1 cellular context compared by ENCODE assay signal in the genomic region with DNA sequence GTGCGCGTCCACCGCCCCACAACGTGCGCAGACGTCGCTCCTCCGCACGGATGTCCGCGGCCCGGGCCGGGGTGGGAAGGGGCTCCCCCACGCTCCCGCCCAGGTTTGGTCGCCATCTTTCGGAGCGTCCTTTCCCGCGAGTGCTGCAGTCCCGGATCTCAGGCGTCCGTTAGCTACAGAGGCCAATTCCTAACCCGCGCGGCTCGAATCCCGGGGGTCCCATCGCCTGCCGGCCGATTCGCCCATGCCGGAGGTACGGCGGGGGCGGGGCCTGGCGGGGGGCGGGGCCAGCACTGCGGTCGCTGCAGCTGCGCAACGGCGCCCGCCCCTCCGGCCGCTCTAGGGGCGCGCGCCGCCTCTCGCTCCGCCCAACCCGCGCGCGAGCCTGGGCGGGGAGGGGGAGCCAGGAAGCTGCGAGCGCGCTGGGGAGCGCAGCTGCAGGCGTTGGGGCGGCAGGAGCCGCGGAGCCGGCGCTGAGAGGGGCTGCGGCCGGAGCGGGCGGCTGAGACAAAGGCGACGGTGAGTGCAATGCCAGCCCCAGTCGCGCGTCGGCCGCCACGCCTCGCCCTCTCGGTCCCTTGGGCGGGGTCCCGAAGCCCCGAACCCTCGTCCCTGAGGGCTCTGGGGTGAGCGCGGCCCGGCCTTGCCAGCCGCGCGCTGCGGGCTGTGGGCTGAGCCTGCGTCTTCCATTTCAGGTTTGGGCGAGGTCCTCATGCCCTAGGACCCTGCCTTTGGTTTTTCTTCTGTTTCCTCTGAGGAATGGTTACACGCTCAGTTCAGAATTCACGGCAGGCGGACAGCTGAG.
TF ChIP-seq lines count a peak whose summit lies in the region.

A gene with protein sequence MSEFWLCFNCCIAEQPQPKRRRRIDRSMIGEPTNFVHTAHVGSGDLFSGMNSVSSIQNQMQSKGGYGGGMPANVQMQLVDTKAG (plus strand): TSS at position 406 of the 805 bp plus-strand sequence. CDS start 95,441 bp downstream, outside the sequence.

TF ChIP-seq in K562, 482 proteins besides CTCF, POLR2A, EP300 and RAD21 (continued from another document and continues in another):
- TF ChIP-seq, protein P1, sequence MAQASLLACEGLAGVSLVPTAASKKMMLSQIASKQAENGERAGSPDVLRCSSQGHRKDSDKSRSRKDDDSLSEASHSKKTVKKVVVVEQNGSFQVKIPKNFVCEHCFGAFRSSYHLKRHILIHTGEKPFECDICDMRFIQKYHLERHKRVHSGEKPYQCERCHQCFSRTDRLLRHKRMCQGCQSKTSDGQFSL (CRISPR knock-in tag; IDR thresholded peaks at IDR 0.05), result peak; percentile 81; the same call in 1 of the 2 replicates
- TF ChIP-seq, protein P1 (tag; IDR thresholded peaks at IDR 0.05), result no peak; a peak in 1 of 4 replicates
- TF ChIP-seq TAF1 (IDR thresholded peaks at IDR 0.05; ENCODE audit: control insufficient read depth, extremely low read depth, insufficient read depth, low read length, severe bottlenecking), result peak; percentile 92
- peak; percentile 84 for TF ChIP-seq HMGN3 (IDR thresholded peaks at IDR 0.05; ENCODE audit: borderline replicate concordance, extremely low read depth, insufficient read length, low read depth, low read length)
- no peak for TF ChIP-seq GATA2 (CRISPR knock-in tag; IDR thresholded peaks at IDR 0.05)
- TF ChIP-seq SIN3A (IDR thresholded peaks at IDR 0.05; ENCODE audit: borderline replicate concordance in 2 of 2, control insufficient read depth in 1 of 2, low read depth in 2 of 2, low read length in 2 of 2), result peak; percentile 49 to 64; a peak in 2 of 4 replicates
- TF ChIP-seq, protein P2, sequence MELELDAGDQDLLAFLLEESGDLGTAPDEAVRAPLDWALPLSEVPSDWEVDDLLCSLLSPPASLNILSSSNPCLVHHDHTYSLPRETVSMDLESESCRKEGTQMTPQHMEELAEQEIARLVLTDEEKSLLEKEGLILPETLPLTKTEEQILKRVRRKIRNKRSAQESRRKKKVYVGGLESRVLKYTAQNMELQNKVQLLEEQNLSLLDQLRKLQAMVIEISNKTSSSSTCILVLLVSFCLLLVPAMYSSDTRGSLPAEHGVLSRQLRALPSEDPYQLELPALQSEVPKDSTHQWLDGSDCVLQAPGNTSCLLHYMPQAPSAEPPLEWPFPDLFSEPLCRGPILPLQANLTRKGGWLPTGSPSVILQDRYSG (tag; conservative IDR thresholded peaks at IDR 0.05; ENCODE audit: low read depth), result no peak
- TF ChIP-seq PHB2 (IDR thresholded peaks at IDR 0.05; ENCODE audit: low read depth), result no peak
- no peak for TF ChIP-seq MTF1 (CRISPR knock-in tag; IDR thresholded peaks at IDR 0.05; ENCODE audit: borderline replicate concordance)
- no peak for TF ChIP-seq CBX3 (IDR thresholded peaks at IDR 0.05; ENCODE audit: borderline replicate concordance in 1 of 2, low read length in 2 of 2)
- TF ChIP-seq CC2D1A (IDR thresholded peaks at IDR 0.05), result no peak
- peak; percentile 40; the same call in 1 of the 2 replicates for TF ChIP-seq MTA3 (IDR thresholded peaks at IDR 0.05; ENCODE audit: borderline replicate concordance)
- TF ChIP-seq, protein P3, sequence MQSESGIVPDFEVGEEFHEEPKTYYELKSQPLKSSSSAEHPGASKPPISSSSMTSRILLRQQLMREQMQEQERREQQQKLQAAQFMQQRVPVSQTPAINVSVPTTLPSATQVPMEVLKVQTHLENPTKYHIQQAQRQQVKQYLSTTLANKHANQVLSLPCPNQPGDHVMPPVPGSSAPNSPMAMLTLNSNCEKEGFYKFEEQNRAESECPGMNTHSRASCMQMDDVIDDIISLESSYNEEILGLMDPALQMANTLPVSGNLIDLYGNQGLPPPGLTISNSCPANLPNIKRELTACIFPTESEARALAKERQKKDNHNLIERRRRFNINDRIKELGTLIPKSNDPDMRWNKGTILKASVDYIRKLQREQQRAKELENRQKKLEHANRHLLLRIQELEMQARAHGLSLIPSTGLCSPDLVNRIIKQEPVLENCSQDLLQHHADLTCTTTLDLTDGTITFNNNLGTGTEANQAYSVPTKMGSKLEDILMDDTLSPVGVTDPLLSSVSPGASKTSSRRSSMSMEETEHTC (IDR thresholded peaks at IDR 0.05), result 0 out of 2 replicates have a peak, but pooled peaks have one; percentile 27
- no peak for TF ChIP-seq SLC30A9 (CRISPR knock-in tag; IDR thresholded peaks at IDR 0.05)
- no peak for TF ChIP-seq ZNF324 (CRISPR knock-in tag; IDR thresholded peaks at IDR 0.05)
- TF ChIP-seq ATF7 (IDR thresholded peaks at IDR 0.05), result 0 out of 2 replicates have a peak, but pooled peaks have one; percentile 54
- 0 out of 2 replicates have a peak, but pooled peaks have one; percentile 38 for TF ChIP-seq MBD2 (IDR thresholded peaks at IDR 0.05; ENCODE audit: borderline replicate concordance, low read depth)
- peak; percentile 15; the same call in 1 of the 2 replicates for TF ChIP-seq ZNF584 (CRISPR knock-in tag; IDR thresholded peaks at IDR 0.05; ENCODE audit: low read depth)
- TF ChIP-seq MAFK (IDR thresholded peaks at IDR 0.05; ENCODE audit: low read length), result no peak
- no peak for TF ChIP-seq RFX5 (IDR thresholded peaks at IDR 0.05; ENCODE audit: low read depth, low read length)
- TF ChIP-seq, protein P4, sequence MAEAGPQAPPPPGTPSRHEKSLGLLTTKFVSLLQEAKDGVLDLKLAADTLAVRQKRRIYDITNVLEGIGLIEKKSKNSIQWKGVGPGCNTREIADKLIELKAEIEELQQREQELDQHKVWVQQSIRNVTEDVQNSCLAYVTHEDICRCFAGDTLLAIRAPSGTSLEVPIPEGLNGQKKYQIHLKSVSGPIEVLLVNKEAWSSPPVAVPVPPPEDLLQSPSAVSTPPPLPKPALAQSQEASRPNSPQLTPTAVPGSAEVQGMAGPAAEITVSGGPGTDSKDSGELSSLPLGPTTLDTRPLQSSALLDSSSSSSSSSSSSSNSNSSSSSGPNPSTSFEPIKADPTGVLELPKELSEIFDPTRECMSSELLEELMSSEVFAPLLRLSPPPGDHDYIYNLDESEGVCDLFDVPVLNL (CRISPR knock-in tag; IDR thresholded peaks at IDR 0.05; ENCODE audit: low read depth), result no peak
- no peak for TF ChIP-seq ELF2 (CRISPR knock-in tag; IDR thresholded peaks at IDR 0.05)
- TF ChIP-seq CCNT2 (IDR thresholded peaks at IDR 0.05; ENCODE audit: borderline replicate concordance, extremely low read depth, insufficient read length, low read depth, low read length), result peak; percentile 87
- TF ChIP-seq NONO (IDR thresholded peaks at IDR 0.05; ENCODE audit: low read depth in 2 of 2, low read length in 1 of 2), result peak; percentile 66 to 74; a peak in 2 of 4 replicates
- no peak for TF ChIP-seq CBX2 (IDR thresholded peaks at IDR 0.05; ENCODE audit: insufficient read depth, low read length, poor library complexity, severe bottlenecking)
- TF ChIP-seq, protein P5, sequence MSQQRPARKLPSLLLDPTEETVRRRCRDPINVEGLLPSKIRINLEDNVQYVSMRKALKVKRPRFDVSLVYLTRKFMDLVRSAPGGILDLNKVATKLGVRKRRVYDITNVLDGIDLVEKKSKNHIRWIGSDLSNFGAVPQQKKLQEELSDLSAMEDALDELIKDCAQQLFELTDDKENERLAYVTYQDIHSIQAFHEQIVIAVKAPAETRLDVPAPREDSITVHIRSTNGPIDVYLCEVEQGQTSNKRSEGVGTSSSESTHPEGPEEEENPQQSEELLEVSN (IDR thresholded peaks at IDR 0.05; ENCODE audit: borderline replicate concordance in 1 of 2, extremely low read depth in 1 of 2, insufficient read depth in 1 of 2, insufficient read length in 1 of 2, low read depth in 1 of 2, low read length in 1 of 2, poor library complexity in 1 of 2, severe bottlenecking in 1 of 2), result peak; percentile 58 to 70
- TF ChIP-seq STAG1 (CRISPR knock-in tag; IDR thresholded peaks at IDR 0.05; ENCODE audit: borderline replicate concordance), result no peak
- peak; percentile 24 for TF ChIP-seq U2AF1 (optimal IDR thresholded peaks at IDR 0.05; ENCODE audit: low read depth, low read length)
- 0 out of 2 replicates have a peak, but pooled peaks have one; percentile 22 for TF ChIP-seq SREBF1 (IDR thresholded peaks at IDR 0.05; ENCODE audit: borderline replicate concordance, low read depth, low read length)
- TF ChIP-seq GTF2A2 (tag; IDR thresholded peaks at IDR 0.05), result no peak
- TF ChIP-seq, protein P6, sequence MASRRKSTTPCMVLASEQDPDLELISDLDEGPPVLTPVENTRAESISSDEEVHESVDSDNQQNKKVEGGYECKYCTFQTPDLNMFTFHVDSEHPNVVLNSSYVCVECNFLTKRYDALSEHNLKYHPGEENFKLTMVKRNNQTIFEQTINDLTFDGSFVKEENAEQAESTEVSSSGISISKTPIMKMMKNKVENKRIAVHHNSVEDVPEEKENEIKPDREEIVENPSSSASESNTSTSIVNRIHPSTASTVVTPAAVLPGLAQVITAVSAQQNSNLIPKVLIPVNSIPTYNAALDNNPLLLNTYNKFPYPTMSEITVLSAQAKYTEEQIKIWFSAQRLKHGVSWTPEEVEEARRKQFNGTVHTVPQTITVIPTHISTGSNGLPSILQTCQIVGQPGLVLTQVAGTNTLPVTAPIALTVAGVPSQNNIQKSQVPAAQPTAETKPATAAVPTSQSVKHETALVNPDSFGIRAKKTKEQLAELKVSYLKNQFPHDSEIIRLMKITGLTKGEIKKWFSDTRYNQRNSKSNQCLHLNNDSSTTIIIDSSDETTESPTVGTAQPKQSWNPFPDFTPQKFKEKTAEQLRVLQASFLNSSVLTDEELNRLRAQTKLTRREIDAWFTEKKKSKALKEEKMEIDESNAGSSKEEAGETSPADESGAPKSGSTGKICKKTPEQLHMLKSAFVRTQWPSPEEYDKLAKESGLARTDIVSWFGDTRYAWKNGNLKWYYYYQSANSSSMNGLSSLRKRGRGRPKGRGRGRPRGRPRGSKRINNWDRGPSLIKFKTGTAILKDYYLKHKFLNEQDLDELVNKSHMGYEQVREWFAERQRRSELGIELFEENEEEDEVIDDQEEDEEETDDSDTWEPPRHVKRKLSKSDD (conservative IDR thresholded peaks at IDR 0.05; ENCODE audit: low read length), result no peak
- TF ChIP-seq SIN3B (IDR thresholded peaks at IDR 0.05; ENCODE audit: low read depth), result 0 out of 2 replicates have a peak, but pooled peaks have one; percentile 28
- no peak for TF ChIP-seq ZKSCAN8 (CRISPR knock-in tag; IDR thresholded peaks at IDR 0.05)
- TF ChIP-seq ATF1 (CRISPR knock-in tag; IDR thresholded peaks at IDR 0.05), result no peak
- TF ChIP-seq ATF1 (tag; IDR thresholded peaks at IDR 0.05), result no peak
- TF ChIP-seq TCF7L2 (IDR thresholded peaks at IDR 0.05; ENCODE audit: low read depth, low read length), result no peak
- TF ChIP-seq, protein P7, sequence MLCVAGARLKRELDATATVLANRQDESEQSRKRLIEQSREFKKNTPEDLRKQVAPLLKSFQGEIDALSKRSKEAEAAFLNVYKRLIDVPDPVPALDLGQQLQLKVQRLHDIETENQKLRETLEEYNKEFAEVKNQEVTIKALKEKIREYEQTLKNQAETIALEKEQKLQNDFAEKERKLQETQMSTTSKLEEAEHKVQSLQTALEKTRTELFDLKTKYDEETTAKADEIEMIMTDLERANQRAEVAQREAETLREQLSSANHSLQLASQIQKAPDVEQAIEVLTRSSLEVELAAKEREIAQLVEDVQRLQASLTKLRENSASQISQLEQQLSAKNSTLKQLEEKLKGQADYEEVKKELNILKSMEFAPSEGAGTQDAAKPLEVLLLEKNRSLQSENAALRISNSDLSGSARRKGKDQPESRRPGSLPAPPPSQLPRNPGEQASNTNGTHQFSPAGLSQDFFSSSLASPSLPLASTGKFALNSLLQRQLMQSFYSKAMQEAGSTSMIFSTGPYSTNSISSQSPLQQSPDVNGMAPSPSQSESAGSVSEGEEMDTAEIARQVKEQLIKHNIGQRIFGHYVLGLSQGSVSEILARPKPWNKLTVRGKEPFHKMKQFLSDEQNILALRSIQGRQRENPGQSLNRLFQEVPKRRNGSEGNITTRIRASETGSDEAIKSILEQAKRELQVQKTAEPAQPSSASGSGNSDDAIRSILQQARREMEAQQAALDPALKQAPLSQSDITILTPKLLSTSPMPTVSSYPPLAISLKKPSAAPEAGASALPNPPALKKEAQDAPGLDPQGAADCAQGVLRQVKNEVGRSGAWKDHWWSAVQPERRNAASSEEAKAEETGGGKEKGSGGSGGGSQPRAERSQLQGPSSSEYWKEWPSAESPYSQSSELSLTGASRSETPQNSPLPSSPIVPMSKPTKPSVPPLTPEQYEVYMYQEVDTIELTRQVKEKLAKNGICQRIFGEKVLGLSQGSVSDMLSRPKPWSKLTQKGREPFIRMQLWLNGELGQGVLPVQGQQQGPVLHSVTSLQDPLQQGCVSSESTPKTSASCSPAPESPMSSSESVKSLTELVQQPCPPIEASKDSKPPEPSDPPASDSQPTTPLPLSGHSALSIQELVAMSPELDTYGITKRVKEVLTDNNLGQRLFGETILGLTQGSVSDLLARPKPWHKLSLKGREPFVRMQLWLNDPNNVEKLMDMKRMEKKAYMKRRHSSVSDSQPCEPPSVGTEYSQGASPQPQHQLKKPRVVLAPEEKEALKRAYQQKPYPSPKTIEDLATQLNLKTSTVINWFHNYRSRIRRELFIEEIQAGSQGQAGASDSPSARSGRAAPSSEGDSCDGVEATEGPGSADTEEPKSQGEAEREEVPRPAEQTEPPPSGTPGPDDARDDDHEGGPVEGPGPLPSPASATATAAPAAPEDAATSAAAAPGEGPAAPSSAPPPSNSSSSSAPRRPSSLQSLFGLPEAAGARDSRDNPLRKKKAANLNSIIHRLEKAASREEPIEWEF (CRISPR knock-in tag; IDR thresholded peaks at IDR 0.05), result no peak
- TF ChIP-seq POLR2G (IDR thresholded peaks at IDR 0.05; ENCODE audit: low read depth, low read length), result peak; percentile 96
- TF ChIP-seq SUPT5H (IDR thresholded peaks at IDR 0.05), result peak; percentile 80
- TF ChIP-seq KDM5B (IDR thresholded peaks at IDR 0.05; ENCODE audit: insufficient replicate concordance, low read depth, low read length), result peak; percentile 77
- TF ChIP-seq CTBP1 (IDR thresholded peaks at IDR 0.05; ENCODE audit: borderline replicate concordance), result peak; percentile 96
- TF ChIP-seq ETV5 (CRISPR knock-in tag; IDR thresholded peaks at IDR 0.05; ENCODE audit: low read depth), result no peak
- TF ChIP-seq MEF2D (tag; conservative IDR thresholded peaks at IDR 0.05; ENCODE audit: low read depth), result no peak
- TF ChIP-seq, protein P8, sequence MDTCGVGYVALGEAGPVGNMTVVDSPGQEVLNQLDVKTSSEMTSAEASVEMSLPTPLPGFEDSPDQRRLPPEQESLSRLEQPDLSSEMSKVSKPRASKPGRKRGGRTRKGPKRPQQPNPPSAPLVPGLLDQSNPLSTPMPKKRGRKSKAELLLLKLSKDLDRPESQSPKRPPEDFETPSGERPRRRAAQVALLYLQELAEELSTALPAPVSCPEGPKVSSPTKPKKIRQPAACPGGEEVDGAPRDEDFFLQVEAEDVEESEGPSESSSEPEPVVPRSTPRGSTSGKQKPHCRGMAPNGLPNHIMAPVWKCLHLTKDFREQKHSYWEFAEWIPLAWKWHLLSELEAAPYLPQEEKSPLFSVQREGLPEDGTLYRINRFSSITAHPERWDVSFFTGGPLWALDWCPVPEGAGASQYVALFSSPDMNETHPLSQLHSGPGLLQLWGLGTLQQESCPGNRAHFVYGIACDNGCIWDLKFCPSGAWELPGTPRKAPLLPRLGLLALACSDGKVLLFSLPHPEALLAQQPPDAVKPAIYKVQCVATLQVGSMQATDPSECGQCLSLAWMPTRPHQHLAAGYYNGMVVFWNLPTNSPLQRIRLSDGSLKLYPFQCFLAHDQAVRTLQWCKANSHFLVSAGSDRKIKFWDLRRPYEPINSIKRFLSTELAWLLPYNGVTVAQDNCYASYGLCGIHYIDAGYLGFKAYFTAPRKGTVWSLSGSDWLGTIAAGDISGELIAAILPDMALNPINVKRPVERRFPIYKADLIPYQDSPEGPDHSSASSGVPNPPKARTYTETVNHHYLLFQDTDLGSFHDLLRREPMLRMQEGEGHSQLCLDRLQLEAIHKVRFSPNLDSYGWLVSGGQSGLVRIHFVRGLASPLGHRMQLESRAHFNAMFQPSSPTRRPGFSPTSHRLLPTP (IDR thresholded peaks at IDR 0.05; ENCODE audit: borderline replicate concordance, extremely low read depth, insufficient read length), result no peak
